In the genomic region with DNA sequence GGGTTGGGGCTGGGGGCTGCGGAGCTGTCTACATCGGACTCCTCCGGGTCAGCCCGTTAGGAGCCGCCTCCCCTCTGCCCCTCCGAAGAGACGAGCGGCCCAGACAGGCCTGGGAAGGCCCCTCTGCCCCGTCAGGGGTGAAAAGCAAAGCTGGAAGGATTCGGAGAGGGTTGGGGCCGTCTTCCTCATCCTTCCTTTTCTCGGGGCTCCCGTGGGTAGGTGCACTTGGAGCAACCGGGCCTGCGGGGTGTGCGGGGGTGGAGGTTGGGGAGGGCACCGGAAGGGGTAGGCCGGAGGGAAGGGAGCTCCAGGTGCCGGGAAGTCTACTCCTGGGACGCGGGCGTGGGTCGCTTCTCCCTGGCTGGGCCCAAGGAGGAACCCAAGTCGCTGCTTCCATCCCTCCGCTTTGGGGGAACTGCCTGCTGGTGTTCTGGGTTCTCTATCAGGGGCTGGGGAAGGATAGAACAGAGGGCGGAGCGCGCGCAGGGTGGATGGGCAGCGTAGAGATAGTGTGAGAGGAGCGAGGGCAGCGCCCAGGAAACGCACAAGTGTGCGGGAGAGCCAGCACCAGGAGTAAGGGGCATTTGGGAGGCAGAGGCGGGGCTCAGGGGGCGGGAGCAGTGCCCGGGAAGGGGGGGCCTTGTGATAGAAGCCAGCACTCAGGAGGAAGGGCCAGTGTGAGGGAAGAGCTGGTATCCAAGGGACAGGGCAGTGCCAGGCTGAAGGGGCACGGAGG, we compare ENCODE assay signal across 8 cellular contexts. TPM values are rescaled to one million over a fixed set of nuclear protein-coding genes. Genes with fewer than 3 reads are reported as not detected.
A peak's percentile ranks its signal among the peaks of the same experiment; 100 is the strongest.
DNase-seq lines count a peak whose midpoint lies in the region; ATAC-seq, FAIRE-seq and TF ChIP-seq lines count a peak whose summit lies in the region.

No MANE protein-coding gene starts in this region.

- peaks cover 32% of the 10 kb centered on the region for H3K36me3 Mint-ChIP-seq in activated naive CD8-positive, alpha-beta T cell treated with anti-CD3 and anti-CD28 coated beads, Interleukin-2, amount 50 U/mL, for 24 hours (ENCODE audit: low read depth)

- H3K27me3 Mint-ChIP-seq in activated naive CD8-positive, alpha-beta T cell treated with anti-CD3 and anti-CD28 coated beads, Interleukin-2, amount 50 U/mL, for 24 hours, result peaks cover 5% of the 10 kb centered on the region

- peak overlapping the region; percentile 95 for H3K27ac Mint-ChIP-seq in activated naive CD8-positive, alpha-beta T cell treated with anti-CD3 and anti-CD28 coated beads, Interleukin-2, amount 50 U/mL, for 24 hours

- POLR2A ChIA-PET in A549 (lab: Yijun Ruan, JAX), result interaction anchor here (0.6 to 1.4 kb wide), 7 partner anchors 10 to 1293 kb away, joined by 3 to 4 read pairs (median 3); no protein-coding TSS in a partner anchor

- peak overlapping the region; percentile 79 for H3K4me3 ChIP-seq in A549
- H3K4me3 ChIP-seq in heart right ventricle, result peak overlapping the region; percentile 79 to 97 (median 92)

- peaks cover 20% of the 10 kb centered on the region for H3K4me1 ChIP-seq in A549
- H3K4me1 ChIP-seq in heart right ventricle, result peaks cover 4 to 31% (median 22%) of the 10 kb centered on the region in 9 donors

- DNase-seq in A549 (ENCODE audit: low read depth in 1 of 2, low spot score in 1 of 2), result peak; percentile 36 to 81
- DNase-seq in HT-29 (ENCODE audit: low spot score), result peak; percentile 86
- peak; percentile 69 for DNase-seq in RCC 7860 (ENCODE audit: low spot score)
- DNase-seq in activated naive CD8-positive, alpha-beta T cell treated with anti-CD3 and anti-CD28 coated beads, Interleukin-2, amount 50 U/mL, for 24 hours, result peak; percentile 60
- peak; percentile 59 to 68 for DNase-seq in heart right ventricle
- DNase-seq in posterior vena cava (ENCODE audit: low spot score), result peak; percentile 89

- intact Hi-C loops in heart right ventricle (cut with DNase I), result loop anchor here in 3 of 10 donors (2.0 to 10.0 kb wide), 5 partner anchors 25 to 1573 kb away; partner anchors contain the start of genes FAM131A (in 1 of the 3), MAGEF1 (in 1 of the 3) and TRA2B (in 1 of the 3)
- intact Hi-C loops in posterior vena cava (cut with DNase I), result no loop called here

- no peak for TF ChIP-seq CTCF in A549 (IDR thresholded peaks at IDR 0.05)
- no peak for TF ChIP-seq CTCF in heart right ventricle (IDR thresholded peaks at IDR 0.05)

- H3K4me3 Mint-ChIP-seq in activated naive CD8-positive, alpha-beta T cell treated with anti-CD3 and anti-CD28 coated beads, Interleukin-2, amount 50 U/mL, for 24 hours, result peak overlapping the region; percentile 99

- no peaks in the 10 kb centered on the region for H3K27me3 ChIP-seq in heart right ventricle

- H3K4me1 Mint-ChIP-seq in activated naive CD8-positive, alpha-beta T cell treated with anti-CD3 and anti-CD28 coated beads, Interleukin-2, amount 50 U/mL, for 24 hours, result peaks cover 40% of the 10 kb centered on the region

- ATAC-seq in A549 (peak; percentile 62 to 69), GM18498 (IDR thresholded peaks at IDR 0.05; ENCODE audit: unreplicated experiment) (peak; percentile 6), heart right ventricle (peak; percentile 26 to 70 (median 46)), GM19463 (IDR thresholded peaks at IDR 0.05; ENCODE audit: unreplicated experiment) (no peak)
- ATAC-seq in activated naive CD8-positive, alpha-beta T cell treated with anti-CD3 and anti-CD28 coated beads, Interleukin-2, amount 50 U/mL, for 24 hours, result peak; percentile 16

- peaks cover 0 to 40% (median 5%) of the 10 kb centered on the region in 9 donors for H3K36me3 ChIP-seq in heart right ventricle

- no peaks in the 10 kb centered on the region for H3K9me3 ChIP-seq in A549
- no peaks in the 10 kb centered on the region for H3K9me3 ChIP-seq in heart right ventricle

- peak overlapping the region; percentile 94 to 97 for H3K27ac ChIP-seq in A549
- peak overlapping the region; percentile 94 to 100 (median 99) for H3K27ac ChIP-seq in heart right ventricle

- TF ChIP-seq EP300 in A549 (IDR thresholded peaks at IDR 0.05), result no peak

- WGBS in A549 (ENCODE audit: missing lambda C conversion rate), result 2% methylated on average over 27 of the region's 38 CpGs
- 0% methylated on average over 38 of the region's 38 CpGs for WGBS in heart right ventricle, 2 donors

- TF ChIP-seq POLR2A in A549 (IDR thresholded peaks at IDR 0.05; ENCODE audit: low read length), result peak; percentile 64

- TF ChIP-seq RAD21 in A549 (conservative IDR thresholded peaks at IDR 0.05 in 1 of 2, IDR thresholded peaks at IDR 0.05 in 1 of 2), result no peak

- CTCF ChIA-PET in A549 (lab: Yijun Ruan, JAX), result interaction anchor here (0.5 to 1.6 kb wide), 9 partner anchors 8 to 418 kb away, joined by 3 to 5 read pairs (median 3); partner anchors contain the start of gene FAM131A

- FAIRE-seq in A549 (lab: Jason Lieb, UNC) (no peak), RCC 7860 (lab: Jason Lieb, UNC) (no peak)

- no peaks in the 10 kb centered on the region for H3K9me3 Mint-ChIP-seq in activated naive CD8-positive, alpha-beta T cell treated with anti-CD3 and anti-CD28 coated beads, Interleukin-2, amount 50 U/mL, for 24 hours

- peak overlapping the region; percentile 97 for H3K4me2 ChIP-seq in A549

TF ChIP-seq in A549, 52 proteins besides CTCF, POLR2A, EP300 and RAD21 (continues in another document):
- TF ChIP-seq EHF (CRISPR knock-in tag; IDR thresholded peaks at IDR 0.05) (no peak), TFCP2L1 (CRISPR knock-in tag; IDR thresholded peaks at IDR 0.05) (no peak), FOSL2 (IDR thresholded peaks at IDR 0.05) (no peak), FOSL2 (CRISPR knock-in tag; IDR thresholded peaks at IDR 0.05) (no peak), GATA3 (IDR thresholded peaks at IDR 0.05; ENCODE audit: borderline replicate concordance) (no peak), SMC3 (IDR thresholded peaks at IDR 0.05) (no peak), CHD2 (IDR thresholded peaks at IDR 0.05; ENCODE audit: low read length, partially characterized antibody) (no peak), BHLHE40 (IDR thresholded peaks at IDR 0.05; ENCODE audit: low read depth, low read length) (no peak), MAZ (IDR thresholded peaks at IDR 0.05; ENCODE audit: borderline replicate concordance, low read depth, low read length) (no peak), NFE2L2 (conservative IDR thresholded peaks at IDR 0.05; ENCODE audit: low read length) (no peak), ESRRA (IDR thresholded peaks at IDR 0.05; ENCODE audit: borderline replicate concordance, low read length) (no peak), CEBPB (IDR thresholded peaks at IDR 0.05) (no peak), FOXS1 (CRISPR knock-in tag; IDR thresholded peaks at IDR 0.05) (no peak)

RNA-seq across cellular contexts. Expression of gene POLR2H, which starts 0.6 kb away (rescaled TPM):
- polyA plus RNA-seq in A549 (2011; rRNA removed) (112 and 127 TPM in 2 replicates), A549 (2017; fragmentation: RNase III; extraction: RNeasy Plus Mini Kit Qiagen cat#74134 plus additional on column Dnase treatment) (98.9 to 104 TPM (median 103 TPM) in 3 replicates), heart right ventricle (10 to 100 TPM; 55.1 to 63.7 TPM)
- polyA plus RNA-seq in A549 (2012; cell fraction: cytosol; rRNA removed), result 105 and 149 TPM in 2 replicates
- polyA plus RNA-seq in A549 (2012; cell fraction: nucleus; rRNA removed), result 99.6 and 204 TPM in 2 replicates
- polyA minus RNA-seq in A549 (2011; rRNA and poly(A)+ RNA removed), result 46.1 and 47.9 TPM in 2 replicates
- total RNA-seq in HT-29 (2014; rRNA removed; shearing (Covaris generic)), result 138 and 157 TPM in 2 replicates
- total RNA-seq in heart right ventricle (10 to 100 TPM; 17.4 to 31.0 (median 22.9) TPM), posterior vena cava (10 to 100 TPM; 39.1 to 42.7 TPM)

RNA-seq across cellular contexts. Expression of gene CLCN2, which starts 0.7 kb away (rescaled TPM):
- polyA plus RNA-seq in A549 (2011; rRNA removed) (2.2 and 2.7 TPM in 2 replicates), A549 (2017; fragmentation: RNase III; extraction: RNeasy Plus Mini Kit Qiagen cat#74134 plus additional on column Dnase treatment) (4.4 to 5.4 TPM (median 4.9 TPM) in 3 replicates), heart right ventricle (1 to 10 TPM; 1.6 to 8.4 TPM)
- 6.2 and 7.9 TPM in 2 replicates for polyA plus RNA-seq in A549 (2012; cell fraction: cytosol; rRNA removed)
- 28.7 and 33.9 TPM in 2 replicates for polyA plus RNA-seq in A549 (2012; cell fraction: nucleus; rRNA removed)
- polyA minus RNA-seq in A549 (2011; rRNA and poly(A)+ RNA removed), result 6.0 and 9.3 TPM in 2 replicates
- 59.4 and 64.0 TPM in 2 replicates for total RNA-seq in HT-29 (2014; rRNA removed; shearing (Covaris generic))
- total RNA-seq in heart right ventricle (1 to 10 TPM; 1.3 to 3.0 (median 2.4) TPM), posterior vena cava (1 to 10 TPM; 3.7 to 4.0 TPM)

RNA-seq across cellular contexts. Expression of gene THPO, which starts 15.9 kb away (rescaled TPM):
- 0.06 and 0.09 TPM in 2 replicates for polyA plus RNA-seq in A549 (2011; rRNA removed)
- polyA plus RNA-seq in A549 (2012; cell fraction: cytosol; rRNA removed), result 0.03 and 0.05 TPM in 2 replicates
- polyA plus RNA-seq in A549 (2012; cell fraction: nucleus; rRNA removed), result 0.06 and 0.13 TPM in 2 replicates
- not detected in 3 replicates for polyA plus RNA-seq in A549 (2017; fragmentation: RNase III; extraction: RNeasy Plus Mini Kit Qiagen cat#74134 plus additional on column Dnase treatment)
- not detected in 2 replicates for polyA minus RNA-seq in A549 (2011; rRNA and poly(A)+ RNA removed)
- 0.50 and 0.56 TPM in 2 replicates for total RNA-seq in HT-29 (2014; rRNA removed; shearing (Covaris generic))
- total RNA-seq in heart right ventricle, result 1 to 10 TPM in 2 of 10 donors, under 1 TPM in 5, not detected in 3; 0.16 to 1.3 (median 0.56) TPM
- polyA plus RNA-seq in heart right ventricle, result 1 to 10 TPM in 1 of 2 donors, under 1 TPM in 1; 0.30 to 1.0 TPM
- 1 to 10 TPM in 1 of 2 donors, under 1 TPM in 1; 0.71 to 1.1 TPM for total RNA-seq in posterior vena cava

RNA-seq across cellular contexts. Expression of gene CHRD, which starts 17.8 kb away (rescaled TPM):
- polyA plus RNA-seq in A549 (2011; rRNA removed) (0.12 and 0.19 TPM in 2 replicates), A549 (2017; fragmentation: RNase III; extraction: RNeasy Plus Mini Kit Qiagen cat#74134 plus additional on column Dnase treatment) (0.13 to 0.32 TPM (median 0.14 TPM) in 3 replicates), heart right ventricle (10 to 100 TPM in 1 of 2 donors, 1 to 10 TPM in 1; 7.5 to 17.3 TPM)
- 0.12 and 0.21 TPM in 2 replicates for polyA plus RNA-seq in A549 (2012; cell fraction: cytosol; rRNA removed)
- polyA plus RNA-seq in A549 (2012; cell fraction: nucleus; rRNA removed), result 1.1 and 1.9 TPM in 2 replicates
- 0.21 and 0.29 TPM in 2 replicates for polyA minus RNA-seq in A549 (2011; rRNA and poly(A)+ RNA removed)
- total RNA-seq in HT-29 (2014; rRNA removed; shearing (Covaris generic)), result 3.4 and 5.2 TPM in 2 replicates
- total RNA-seq in heart right ventricle (10 to 100 TPM in 1 of 10 donors, 1 to 10 TPM in 9; 1.4 to 10.9 (median 3.7) TPM), posterior vena cava (10 to 100 TPM; 18.6 to 32.6 TPM)

RNA-seq across cellular contexts. Expression of gene FAM131A, which starts 24.7 kb away (rescaled TPM):
- polyA plus RNA-seq in A549 (2011; rRNA removed) (5.2 and 5.7 TPM in 2 replicates), A549 (2017; fragmentation: RNase III; extraction: RNeasy Plus Mini Kit Qiagen cat#74134 plus additional on column Dnase treatment) (5.4 to 6.1 TPM (median 6.0 TPM) in 3 replicates), heart right ventricle (10 to 100 TPM; 21.6 to 32.5 TPM)
- 10.1 and 10.2 TPM in 2 replicates for polyA plus RNA-seq in A549 (2012; cell fraction: cytosol; rRNA removed)
- 11.2 and 16.5 TPM in 2 replicates for polyA plus RNA-seq in A549 (2012; cell fraction: nucleus; rRNA removed)
- polyA minus RNA-seq in A549 (2011; rRNA and poly(A)+ RNA removed), result 6.0 and 7.8 TPM in 2 replicates
- 21.4 and 26.6 TPM in 2 replicates for total RNA-seq in HT-29 (2014; rRNA removed; shearing (Covaris generic))
- total RNA-seq in heart right ventricle (10 to 100 TPM; 23.0 to 36.5 (median 26.7) TPM), posterior vena cava (10 to 100 TPM; 30.4 to 37.4 TPM)

Comparison
In these comparisons a context has a peak if more than half of its experiments do, and no peak if none do; other contexts are left out.
1. RNA of gene CLCN2, which starts 0.7 kb away (total RNA-seq): 59.4 to 64.0 TPM in HT-29; 3.7 to 4.0 TPM in posterior vena cava and 1.3 to 3.0 TPM in heart right ventricle; every median in the first group is over 10 times any median in the second.
2. Peak in every context shown above with its lines, with median percentiles within 50 percentile points of each other: DNase-seq.